1 cellular context compared by ENCODE assay signal in the genomic region with DNA sequence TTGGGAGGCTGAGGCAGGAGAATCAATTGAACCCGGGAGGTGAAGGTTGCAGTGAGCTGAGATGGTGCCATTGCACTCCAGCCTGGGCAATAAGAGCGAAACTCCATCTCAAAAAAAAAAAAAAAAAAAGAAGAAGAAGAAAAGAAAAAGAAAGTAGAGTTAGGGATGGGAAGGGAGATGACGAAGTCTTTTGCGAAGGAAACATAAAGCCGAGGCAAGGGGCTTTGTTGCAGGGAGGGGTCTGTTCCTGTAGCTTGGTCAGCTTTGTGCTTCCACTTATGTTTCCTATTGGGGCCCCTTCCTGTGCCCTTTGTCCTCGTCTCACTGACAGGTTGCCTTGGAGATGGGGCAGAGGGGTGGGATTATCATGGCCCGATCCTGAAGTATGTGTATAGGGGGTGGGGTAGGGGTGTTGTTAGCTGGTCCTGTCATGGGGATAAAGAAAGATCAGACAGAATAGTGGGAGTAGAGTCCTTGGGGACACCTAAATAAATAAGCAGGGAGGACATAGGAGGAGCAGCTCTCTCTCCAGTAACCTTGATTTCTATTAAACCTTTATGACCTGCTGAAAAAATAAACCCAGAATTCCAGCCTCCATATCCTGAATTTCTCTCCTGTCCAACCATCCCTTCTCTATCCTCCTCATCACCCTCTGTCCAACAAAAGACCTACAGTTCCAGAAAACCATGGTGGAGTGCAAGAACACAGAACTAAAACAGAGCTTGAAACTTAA.
A peak's percentile ranks its signal among the peaks of the same experiment; 100 is the strongest.
TF ChIP-seq lines count a peak whose summit lies in the region.

No MANE protein-coding gene starts in this region.

TF ChIP-seq in HepG2, 621 proteins besides CTCF, POLR2A, EP300 and RAD21 (continued from another document and continues in another):
- TF ChIP-seq, protein P1, sequence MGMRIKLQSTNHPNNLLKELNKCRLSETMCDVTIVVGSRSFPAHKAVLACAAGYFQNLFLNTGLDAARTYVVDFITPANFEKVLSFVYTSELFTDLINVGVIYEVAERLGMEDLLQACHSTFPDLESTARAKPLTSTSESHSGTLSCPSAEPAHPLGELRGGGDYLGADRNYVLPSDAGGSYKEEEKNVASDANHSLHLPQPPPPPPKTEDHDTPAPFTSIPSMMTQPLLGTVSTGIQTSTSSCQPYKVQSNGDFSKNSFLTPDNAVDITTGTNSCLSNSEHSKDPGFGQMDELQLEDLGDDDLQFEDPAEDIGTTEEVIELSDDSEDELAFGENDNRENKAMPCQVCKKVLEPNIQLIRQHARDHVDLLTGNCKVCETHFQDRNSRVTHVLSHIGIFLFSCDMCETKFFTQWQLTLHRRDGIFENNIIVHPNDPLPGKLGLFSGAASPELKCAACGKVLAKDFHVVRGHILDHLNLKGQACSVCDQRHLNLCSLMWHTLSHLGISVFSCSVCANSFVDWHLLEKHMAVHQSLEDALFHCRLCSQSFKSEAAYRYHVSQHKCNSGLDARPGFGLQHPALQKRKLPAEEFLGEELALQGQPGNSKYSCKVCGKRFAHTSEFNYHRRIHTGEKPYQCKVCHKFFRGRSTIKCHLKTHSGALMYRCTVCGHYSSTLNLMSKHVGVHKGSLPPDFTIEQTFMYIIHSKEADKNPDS (CRISPR knock-in tag; IDR thresholded peaks at IDR 0.05): no peak
- TF ChIP-seq, protein P2, sequence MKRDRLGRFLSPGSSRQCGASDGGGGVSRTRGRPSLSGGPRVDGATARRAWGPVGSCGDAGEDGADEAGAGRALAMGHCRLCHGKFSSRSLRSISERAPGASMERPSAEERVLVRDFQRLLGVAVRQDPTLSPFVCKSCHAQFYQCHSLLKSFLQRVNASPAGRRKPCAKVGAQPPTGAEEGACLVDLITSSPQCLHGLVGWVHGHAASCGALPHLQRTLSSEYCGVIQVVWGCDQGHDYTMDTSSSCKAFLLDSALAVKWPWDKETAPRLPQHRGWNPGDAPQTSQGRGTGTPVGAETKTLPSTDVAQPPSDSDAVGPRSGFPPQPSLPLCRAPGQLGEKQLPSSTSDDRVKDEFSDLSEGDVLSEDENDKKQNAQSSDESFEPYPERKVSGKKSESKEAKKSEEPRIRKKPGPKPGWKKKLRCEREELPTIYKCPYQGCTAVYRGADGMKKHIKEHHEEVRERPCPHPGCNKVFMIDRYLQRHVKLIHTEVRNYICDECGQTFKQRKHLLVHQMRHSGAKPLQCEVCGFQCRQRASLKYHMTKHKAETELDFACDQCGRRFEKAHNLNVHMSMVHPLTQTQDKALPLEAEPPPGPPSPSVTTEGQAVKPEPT (CRISPR knock-in tag; IDR thresholded peaks at IDR 0.05; ENCODE audit: low read depth): no peak
- peak; percentile 29; the same call in 1 of the 2 replicates for TF ChIP-seq ZSCAN9 (CRISPR knock-in tag; IDR thresholded peaks at IDR 0.05; ENCODE audit: borderline replicate concordance)
- TF ChIP-seq, protein P3, sequence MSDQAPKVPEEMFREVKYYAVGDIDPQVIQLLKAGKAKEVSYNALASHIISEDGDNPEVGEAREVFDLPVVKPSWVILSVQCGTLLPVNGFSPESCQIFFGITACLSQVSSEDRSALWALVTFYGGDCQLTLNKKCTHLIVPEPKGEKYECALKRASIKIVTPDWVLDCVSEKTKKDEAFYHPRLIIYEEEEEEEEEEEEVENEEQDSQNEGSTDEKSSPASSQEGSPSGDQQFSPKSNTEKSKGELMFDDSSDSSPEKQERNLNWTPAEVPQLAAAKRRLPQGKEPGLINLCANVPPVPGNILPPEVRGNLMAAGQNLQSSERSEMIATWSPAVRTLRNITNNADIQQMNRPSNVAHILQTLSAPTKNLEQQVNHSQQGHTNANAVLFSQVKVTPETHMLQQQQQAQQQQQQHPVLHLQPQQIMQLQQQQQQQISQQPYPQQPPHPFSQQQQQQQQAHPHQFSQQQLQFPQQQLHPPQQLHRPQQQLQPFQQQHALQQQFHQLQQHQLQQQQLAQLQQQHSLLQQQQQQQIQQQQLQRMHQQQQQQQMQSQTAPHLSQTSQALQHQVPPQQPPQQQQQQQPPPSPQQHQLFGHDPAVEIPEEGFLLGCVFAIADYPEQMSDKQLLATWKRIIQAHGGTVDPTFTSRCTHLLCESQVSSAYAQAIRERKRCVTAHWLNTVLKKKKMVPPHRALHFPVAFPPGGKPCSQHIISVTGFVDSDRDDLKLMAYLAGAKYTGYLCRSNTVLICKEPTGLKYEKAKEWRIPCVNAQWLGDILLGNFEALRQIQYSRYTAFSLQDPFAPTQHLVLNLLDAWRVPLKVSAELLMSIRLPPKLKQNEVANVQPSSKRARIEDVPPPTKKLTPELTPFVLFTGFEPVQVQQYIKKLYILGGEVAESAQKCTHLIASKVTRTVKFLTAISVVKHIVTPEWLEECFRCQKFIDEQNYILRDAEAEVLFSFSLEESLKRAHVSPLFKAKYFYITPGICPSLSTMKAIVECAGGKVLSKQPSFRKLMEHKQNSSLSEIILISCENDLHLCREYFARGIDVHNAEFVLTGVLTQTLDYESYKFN (CRISPR knock-in tag; conservative IDR thresholded peaks at IDR 0.05): peak; percentile 100
- TF ChIP-seq, protein P4, sequence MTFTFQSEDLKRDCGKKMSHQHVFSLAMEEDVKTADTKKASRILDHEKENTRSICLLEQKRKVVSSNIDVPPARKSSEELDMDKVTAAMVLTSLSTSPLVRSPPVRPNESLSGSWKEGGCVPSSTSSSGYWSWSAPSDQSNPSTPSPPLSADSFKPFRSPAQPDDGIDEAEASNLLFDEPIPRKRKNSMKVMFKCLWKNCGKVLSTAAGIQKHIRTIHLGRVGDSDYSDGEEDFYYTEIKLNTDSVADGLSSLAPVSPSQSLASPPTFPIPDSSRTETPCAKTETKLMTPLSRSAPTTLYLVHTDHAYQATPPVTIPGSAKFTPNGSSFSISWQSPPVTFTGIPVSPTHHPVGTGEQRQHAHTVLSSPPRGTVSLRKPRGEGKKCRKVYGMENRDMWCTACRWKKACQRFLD (CRISPR knock-in tag; IDR thresholded peaks at IDR 0.05; ENCODE audit: borderline replicate concordance): no peak
- no peak for TF ChIP-seq RFX5 (IDR thresholded peaks at IDR 0.05; ENCODE audit: low read depth, low read length)
- 0 out of 2 replicates have a peak, but pooled peaks have one; percentile 41 for TF ChIP-seq ZNF337 (CRISPR knock-in tag; IDR thresholded peaks at IDR 0.05; ENCODE audit: borderline replicate concordance, low read depth)
- TF ChIP-seq ELF3 (CRISPR knock-in tag; IDR thresholded peaks at IDR 0.05): peak; percentile 62; the same call in 1 of the 2 replicates
- peak; percentile 35; the same call in 1 of the 2 replicates for TF ChIP-seq MED13 (CRISPR knock-in tag; IDR thresholded peaks at IDR 0.05)
- TF ChIP-seq GATAD2A (CRISPR knock-in tag; IDR thresholded peaks at IDR 0.05): peak; percentile 77
- TF ChIP-seq HMGA1 (CRISPR knock-in tag; conservative IDR thresholded peaks at IDR 0.05): no peak
- TF ChIP-seq, protein P5, sequence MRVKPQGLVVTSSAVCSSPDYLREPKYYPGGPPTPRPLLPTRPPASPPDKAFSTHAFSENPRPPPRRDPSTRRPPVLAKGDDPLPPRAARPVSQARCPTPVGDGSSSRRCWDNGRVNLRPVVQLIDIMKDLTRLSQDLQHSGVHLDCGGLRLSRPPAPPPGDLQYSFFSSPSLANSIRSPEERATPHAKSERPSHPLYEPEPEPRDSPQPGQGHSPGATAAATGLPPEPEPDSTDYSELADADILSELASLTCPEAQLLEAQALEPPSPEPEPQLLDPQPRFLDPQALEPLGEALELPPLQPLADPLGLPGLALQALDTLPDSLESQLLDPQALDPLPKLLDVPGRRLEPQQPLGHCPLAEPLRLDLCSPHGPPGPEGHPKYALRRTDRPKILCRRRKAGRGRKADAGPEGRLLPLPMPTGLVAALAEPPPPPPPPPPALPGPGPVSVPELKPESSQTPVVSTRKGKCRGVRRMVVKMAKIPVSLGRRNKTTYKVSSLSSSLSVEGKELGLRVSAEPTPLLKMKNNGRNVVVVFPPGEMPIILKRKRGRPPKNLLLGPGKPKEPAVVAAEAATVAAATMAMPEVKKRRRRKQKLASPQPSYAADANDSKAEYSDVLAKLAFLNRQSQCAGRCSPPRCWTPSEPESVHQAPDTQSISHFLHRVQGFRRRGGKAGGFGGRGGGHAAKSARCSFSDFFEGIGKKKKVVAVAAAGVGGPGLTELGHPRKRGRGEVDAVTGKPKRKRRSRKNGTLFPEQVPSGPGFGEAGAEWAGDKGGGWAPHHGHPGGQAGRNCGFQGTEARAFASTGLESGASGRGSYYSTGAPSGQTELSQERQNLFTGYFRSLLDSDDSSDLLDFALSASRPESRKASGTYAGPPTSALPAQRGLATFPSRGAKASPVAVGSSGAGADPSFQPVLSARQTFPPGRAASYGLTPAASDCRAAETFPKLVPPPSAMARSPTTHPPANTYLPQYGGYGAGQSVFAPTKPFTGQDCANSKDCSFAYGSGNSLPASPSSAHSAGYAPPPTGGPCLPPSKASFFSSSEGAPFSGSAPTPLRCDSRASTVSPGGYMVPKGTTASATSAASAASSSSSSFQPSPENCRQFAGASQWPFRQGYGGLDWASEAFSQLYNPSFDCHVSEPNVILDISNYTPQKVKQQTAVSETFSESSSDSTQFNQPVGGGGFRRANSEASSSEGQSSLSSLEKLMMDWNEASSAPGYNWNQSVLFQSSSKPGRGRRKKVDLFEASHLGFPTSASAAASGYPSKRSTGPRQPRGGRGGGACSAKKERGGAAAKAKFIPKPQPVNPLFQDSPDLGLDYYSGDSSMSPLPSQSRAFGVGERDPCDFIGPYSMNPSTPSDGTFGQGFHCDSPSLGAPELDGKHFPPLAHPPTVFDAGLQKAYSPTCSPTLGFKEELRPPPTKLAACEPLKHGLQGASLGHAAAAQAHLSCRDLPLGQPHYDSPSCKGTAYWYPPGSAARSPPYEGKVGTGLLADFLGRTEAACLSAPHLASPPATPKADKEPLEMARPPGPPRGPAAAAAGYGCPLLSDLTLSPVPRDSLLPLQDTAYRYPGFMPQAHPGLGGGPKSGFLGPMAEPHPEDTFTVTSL (CRISPR knock-in tag; IDR thresholded peaks at IDR 0.05; ENCODE audit: borderline replicate concordance): peak; percentile 69; the same call in 1 of the 2 replicates
- TF ChIP-seq ZBTB3 (CRISPR knock-in tag; IDR thresholded peaks at IDR 0.05; ENCODE audit: borderline replicate concordance, low read depth): no peak
- TF ChIP-seq, protein P6, sequence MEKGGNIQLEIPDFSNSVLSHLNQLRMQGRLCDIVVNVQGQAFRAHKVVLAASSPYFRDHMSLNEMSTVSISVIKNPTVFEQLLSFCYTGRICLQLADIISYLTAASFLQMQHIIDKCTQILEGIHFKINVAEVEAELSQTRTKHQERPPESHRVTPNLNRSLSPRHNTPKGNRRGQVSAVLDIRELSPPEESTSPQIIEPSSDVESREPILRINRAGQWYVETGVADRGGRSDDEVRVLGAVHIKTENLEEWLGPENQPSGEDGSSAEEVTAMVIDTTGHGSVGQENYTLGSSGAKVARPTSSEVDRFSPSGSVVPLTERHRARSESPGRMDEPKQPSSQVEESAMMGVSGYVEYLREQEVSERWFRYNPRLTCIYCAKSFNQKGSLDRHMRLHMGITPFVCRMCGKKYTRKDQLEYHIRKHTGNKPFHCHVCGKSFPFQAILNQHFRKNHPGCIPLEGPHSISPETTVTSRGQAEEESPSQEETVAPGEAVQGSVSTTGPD (CRISPR knock-in tag; IDR thresholded peaks at IDR 0.05): no peak
- TF ChIP-seq FIP1L1 (IDR thresholded peaks at IDR 0.05; ENCODE audit: borderline replicate concordance, insufficient read depth, low read depth, low read length): no peak
- 0 out of 2 replicates have a peak, but pooled peaks have one; percentile 43 for TF ChIP-seq ZNF329 (CRISPR knock-in tag; IDR thresholded peaks at IDR 0.05; ENCODE audit: low read depth)
- no peak for TF ChIP-seq MBNL3 (CRISPR knock-in tag; conservative IDR thresholded peaks at IDR 0.05)
- TF ChIP-seq NR2F1 (CRISPR knock-in tag; IDR thresholded peaks at IDR 0.05): 0 out of 4 replicates have a peak, but pooled peaks of 1 of the 2 experiments have one; percentile 14
- TF ChIP-seq, protein P7, sequence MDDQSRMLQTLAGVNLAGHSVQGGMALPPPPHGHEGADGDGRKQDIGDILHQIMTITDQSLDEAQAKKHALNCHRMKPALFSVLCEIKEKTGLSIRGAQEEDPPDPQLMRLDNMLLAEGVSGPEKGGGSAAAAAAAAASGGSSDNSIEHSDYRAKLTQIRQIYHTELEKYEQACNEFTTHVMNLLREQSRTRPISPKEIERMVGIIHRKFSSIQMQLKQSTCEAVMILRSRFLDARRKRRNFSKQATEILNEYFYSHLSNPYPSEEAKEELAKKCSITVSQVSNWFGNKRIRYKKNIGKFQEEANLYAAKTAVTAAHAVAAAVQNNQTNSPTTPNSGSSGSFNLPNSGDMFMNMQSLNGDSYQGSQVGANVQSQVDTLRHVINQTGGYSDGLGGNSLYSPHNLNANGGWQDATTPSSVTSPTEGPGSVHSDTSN (CRISPR knock-in tag; IDR thresholded peaks at IDR 0.05; ENCODE audit: borderline replicate concordance): 0 out of 2 replicates have a peak, but pooled peaks have one; percentile 25
- TF ChIP-seq ZNF230 (CRISPR knock-in tag; IDR thresholded peaks at IDR 0.05): no peak
- TF ChIP-seq, protein P8, sequence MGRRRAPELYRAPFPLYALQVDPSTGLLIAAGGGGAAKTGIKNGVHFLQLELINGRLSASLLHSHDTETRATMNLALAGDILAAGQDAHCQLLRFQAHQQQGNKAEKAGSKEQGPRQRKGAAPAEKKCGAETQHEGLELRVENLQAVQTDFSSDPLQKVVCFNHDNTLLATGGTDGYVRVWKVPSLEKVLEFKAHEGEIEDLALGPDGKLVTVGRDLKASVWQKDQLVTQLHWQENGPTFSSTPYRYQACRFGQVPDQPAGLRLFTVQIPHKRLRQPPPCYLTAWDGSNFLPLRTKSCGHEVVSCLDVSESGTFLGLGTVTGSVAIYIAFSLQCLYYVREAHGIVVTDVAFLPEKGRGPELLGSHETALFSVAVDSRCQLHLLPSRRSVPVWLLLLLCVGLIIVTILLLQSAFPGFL (CRISPR knock-in tag; IDR thresholded peaks at IDR 0.05): no peak
- TF ChIP-seq ZNF317 (CRISPR knock-in tag; IDR thresholded peaks at IDR 0.05): no peak
- 0 out of 2 replicates have a peak, but pooled peaks have one; percentile 19 for TF ChIP-seq ISL2 (CRISPR knock-in tag; IDR thresholded peaks at IDR 0.05)
- TF ChIP-seq CBX5 (CRISPR knock-in tag; IDR thresholded peaks at IDR 0.05; ENCODE audit: borderline replicate concordance): no peak
- TF ChIP-seq PAX8 (CRISPR knock-in tag; IDR thresholded peaks at IDR 0.05; ENCODE audit: borderline replicate concordance): no peak
- TF ChIP-seq, protein P9, sequence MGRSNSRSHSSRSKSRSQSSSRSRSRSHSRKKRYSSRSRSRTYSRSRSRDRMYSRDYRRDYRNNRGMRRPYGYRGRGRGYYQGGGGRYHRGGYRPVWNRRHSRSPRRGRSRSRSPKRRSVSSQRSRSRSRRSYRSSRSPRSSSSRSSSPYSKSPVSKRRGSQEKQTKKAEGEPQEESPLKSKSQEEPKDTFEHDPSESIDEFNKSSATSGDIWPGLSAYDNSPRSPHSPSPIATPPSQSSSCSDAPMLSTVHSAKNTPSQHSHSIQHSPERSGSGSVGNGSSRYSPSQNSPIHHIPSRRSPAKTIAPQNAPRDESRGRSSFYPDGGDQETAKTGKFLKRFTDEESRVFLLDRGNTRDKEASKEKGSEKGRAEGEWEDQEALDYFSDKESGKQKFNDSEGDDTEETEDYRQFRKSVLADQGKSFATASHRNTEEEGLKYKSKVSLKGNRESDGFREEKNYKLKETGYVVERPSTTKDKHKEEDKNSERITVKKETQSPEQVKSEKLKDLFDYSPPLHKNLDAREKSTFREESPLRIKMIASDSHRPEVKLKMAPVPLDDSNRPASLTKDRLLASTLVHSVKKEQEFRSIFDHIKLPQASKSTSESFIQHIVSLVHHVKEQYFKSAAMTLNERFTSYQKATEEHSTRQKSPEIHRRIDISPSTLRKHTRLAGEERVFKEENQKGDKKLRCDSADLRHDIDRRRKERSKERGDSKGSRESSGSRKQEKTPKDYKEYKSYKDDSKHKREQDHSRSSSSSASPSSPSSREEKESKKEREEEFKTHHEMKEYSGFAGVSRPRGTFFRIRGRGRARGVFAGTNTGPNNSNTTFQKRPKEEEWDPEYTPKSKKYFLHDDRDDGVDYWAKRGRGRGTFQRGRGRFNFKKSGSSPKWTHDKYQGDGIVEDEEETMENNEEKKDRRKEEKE (IDR thresholded peaks at IDR 0.05): no peak
